In genomic region chr17:69672924-69673323, GRCh38 we compare ENCODE assay signal across 18 cellular contexts.
DNase-seq lines count a peak whose midpoint lies in the region; ATAC-seq, FAIRE-seq and TF ChIP-seq lines count a peak whose summit lies in the region.
"Had no signal": no experiment of that assay in that cellular context is flagged by ENCODE, and none has a peak within 500 bp of the region (broad histone marks: within the 10 kb centered on the region; RNA-seq: fewer than 3 reads in every experiment).

No MANE protein-coding gene starts in this region.

- TF ChIP-seq POLR2A in A549 (IDR thresholded peaks at IDR 0.05; ENCODE audit: low read length): no peak

- WGBS in A549 (ENCODE audit: missing lambda C conversion rate): 66% methylated on average over 1 of the region's 1 CpG

- no peak for TF ChIP-seq CTCF in A549 (IDR thresholded peaks at IDR 0.05)
- TF ChIP-seq CTCF in foreskin fibroblast (IDR thresholded peaks at IDR 0.05; ENCODE audit: low read depth, low read length): no peak
- no peak for TF ChIP-seq CTCF in GM13976 (IDR thresholded peaks at IDR 0.05; ENCODE audit: borderline replicate concordance, control extremely low read depth, extremely low read depth, insufficient read depth, missing control alignments)

- no peak for TF ChIP-seq RAD21 in A549 (conservative IDR thresholded peaks at IDR 0.05 in 1 of 2, IDR thresholded peaks at IDR 0.05 in 1 of 2)

- DNase-seq in A549 (ENCODE audit: low read depth in 1 of 2, low spot score in 1 of 2) (peak in 1 of 2 experiments; percentile 33), GM04504 (ENCODE audit: low read depth) (peak; percentile 17), amniotic epithelial cell (ENCODE audit: low read depth) (peak; percentile 91), foreskin fibroblast (peak; percentile 72 to 82), GM13976 (ENCODE audit: low spot score) (no peak)
- DNase-seq: activated B cell treated with CpG ODN at 0.5 μM for 24 hours; activated CD8-positive, alpha-beta memory T cell treated with anti-CD3 and anti-CD28 coated beads, Interleukin-2, amount 50 U/mL, for 4 hours; activated naive CD4-positive, alpha-beta T cell treated with anti-CD3 and anti-CD28 coated beads, Interleukin-2, amount 10 ng/mL, durations not matched to agents 7 days and 5 days; NCI-H1436 treated with DMSO at 0.1 percent for 48 hours; NCI-H510A treated with DMSO at 0.1 percent for 48 hours; stimulated activated CD4-positive, alpha-beta T cell treated with anti-CD3 and anti-CD28 coated beads, Interleukin-15, amount 100 ng/mL, for 24 hours had no signal

- no peak overlapping the region for H3K27ac ChIP-seq in A549
- H3K27ac ChIP-seq: parathyroid adenoma, thoracic aorta had no signal

- in situ Hi-C loops in GM13976 (cut with MboI; ENCODE audit: low sequenced_read_pairs, unreplicated experiment): no loop called here

- no peaks in the 10 kb centered on the region for H3K9me3 ChIP-seq in A549
- H3K9me3 ChIP-seq: thoracic aorta had no signal

- H3K4me3 ChIP-seq in A549: no peak overlapping the region
- no peak overlapping the region for H3K4me3 ChIP-seq in foreskin fibroblast (ENCODE audit: low read depth in 1 of 2, low read length in 2 of 2)
- H3K4me3 ChIP-seq: GM12878, thoracic aorta had no signal

- no peak for TF ChIP-seq EP300 in A549 (IDR thresholded peaks at IDR 0.05)

- POLR2A ChIA-PET in A549 (lab: Yijun Ruan, JAX): no interaction called here

- ATAC-seq in A549 (peak in 1 of 2 experiments; percentile 56; a peak in 2 of 6 replicates), GM18858 (IDR thresholded peaks at IDR 0.05; ENCODE audit: unreplicated experiment) (no peak), HG03378 (IDR thresholded peaks at IDR 0.05; ENCODE audit: unreplicated experiment) (no peak), GM21723 (IDR thresholded peaks at IDR 0.05; ENCODE audit: unreplicated experiment) (no peak)
- ATAC-seq: esophagus mucosa, GM12878 had no signal

- FAIRE-seq in A549 (lab: Jason Lieb, UNC): no peak
- FAIRE-seq: GM12878 had no signal

- H3K4me1 ChIP-seq in A549: peaks cover 20% of the 10 kb centered on the region
- H3K4me1 ChIP-seq: parathyroid adenoma had no signal

- CTCF ChIA-PET in A549 (lab: Yijun Ruan, JAX): no interaction called here

- peak overlapping the region; percentile 26; the same call in 2 of the 3 replicates for H3K4me2 ChIP-seq in A549

TF ChIP-seq in A549, 52 proteins besides CTCF, POLR2A, EP300 and RAD21:
- TF ChIP-seq CBX8 (IDR thresholded peaks at IDR 0.05) (no peak), GATA3 (IDR thresholded peaks at IDR 0.05; ENCODE audit: borderline replicate concordance) (peak; percentile 73; the same call in 1 of the 2 replicates), ZNF302 (CRISPR knock-in tag; IDR thresholded peaks at IDR 0.05) (no peak)
